ENCODE assay signal across 19 cellular contexts in genomic region chr11:33706546-33706945, GRCh38. TPM values are rescaled to one million over a fixed set of nuclear protein-coding genes. Genes with fewer than 3 reads are reported as not detected.
DNase-seq lines count a peak whose midpoint lies in the region; ATAC-seq and TF ChIP-seq lines count a peak whose summit lies in the region.
"Had no signal": no experiment of that assay in that cellular context is flagged by ENCODE, and none has a peak within 500 bp of the region (broad histone marks: within the 10 kb centered on the region; RNA-seq: fewer than 3 reads in every experiment).

No MANE protein-coding gene starts in this region.

- peaks cover 18 to 55% of the 10 kb centered on the region in 2 donors for H3K36me3 ChIP-seq in psoas muscle (ENCODE audit: insufficient read depth in 1 of 2, low read depth in 1 of 2)
- H3K36me3 ChIP-seq: ovary had no signal

- intact Hi-C loops in psoas muscle (cut with DNase I) = no loop called here

- H3K4me3 Mint-ChIP-seq in HFFc6 = no peak overlapping the region
- H3K4me3 Mint-ChIP-seq: IgD-negative memory B cell, WTC11 had no signal

- H3K4me1 Mint-ChIP-seq in HFFc6 (ENCODE audit: low read depth) = peaks cover 86% of the 10 kb centered on the region

- H3K36me3 Mint-ChIP-seq in HFFc6 (ENCODE audit: low read depth) = peaks cover 42% of the 10 kb centered on the region
- H3K36me3 Mint-ChIP-seq: IgD-negative memory B cell had no signal

- no peaks in the 10 kb centered on the region for H3K9me3 ChIP-seq in psoas muscle
- H3K9me3 ChIP-seq: adrenal gland, ovary had no signal

- peak overlapping the region; percentile 57 for H3K27ac Mint-ChIP-seq in HFFc6
- H3K27ac Mint-ChIP-seq: IgD-negative memory B cell, WTC11 had no signal

- 48 to 58% (median 53%) methylated on average over 2 of the region's 2 CpGs for WGBS in psoas muscle, 3 donors

- DNase-seq in HFFc6 (no peak), SK-MEL-5 (ENCODE audit: low read depth, low spot score) (peak; percentile 44), fibroblast of gingiva (ENCODE audit: low read depth) (peak; percentile 42), psoas muscle (no peak), AG08396 (ENCODE audit: low spot score) (no peak)
- DNase-seq: adrenal gland, cortex of kidney, H7, NCI-H1092, NCI-H345, ovary, SW 1271 had no signal

- H3K4me1 ChIP-seq in psoas muscle = peaks cover 81% of the 10 kb centered on the region

- no peaks in the 10 kb centered on the region for H3K27me3 ChIP-seq in psoas muscle (ENCODE audit: insufficient read depth in 3 of 3, low read length in 2 of 3)
- H3K27me3 ChIP-seq: adrenal gland, ovary had no signal

- no peak for TF ChIP-seq CTCF in HFFc6 (IDR thresholded peaks at IDR 0.05)
- no peak for TF ChIP-seq CTCF in psoas muscle (IDR thresholded peaks at IDR 0.05)

- ATAC-seq in psoas muscle (no peak), GM18868 (IDR thresholded peaks at IDR 0.05; ENCODE audit: unreplicated experiment) (no peak), GM18870 (IDR thresholded peaks at IDR 0.05; ENCODE audit: unreplicated experiment) (no peak), GM21381 (IDR thresholded peaks at IDR 0.05; ENCODE audit: unreplicated experiment) (no peak)
- ATAC-seq: WTC11 had no signal

- no peaks in the 10 kb centered on the region for H3K9me3 Mint-ChIP-seq in HFFc6
- H3K9me3 Mint-ChIP-seq: IgD-negative memory B cell, WTC11 had no signal

- no peak overlapping the region for H3K4me3 ChIP-seq in psoas muscle
- H3K4me3 ChIP-seq: adrenal gland, ovary had no signal

- no peaks in the 10 kb centered on the region; the same call in none of the 2 replicates for H3K27me3 Mint-ChIP-seq in HFFc6 (ENCODE audit: insufficient read depth)
- H3K27me3 Mint-ChIP-seq: IgD-negative memory B cell had no signal

- peak overlapping the region; percentile 68 for H3K27ac ChIP-seq in psoas muscle
- H3K27ac ChIP-seq: C4-2B, ovary had no signal

- in situ Hi-C loops in SK-MEL-5 (cut with HindIII; ENCODE audit: low pct_unique_long_range_greater_than_20kb, low sequenced_read_pairs) = no loop called here

RNA-seq across cellular contexts. Expression of gene C11orf91, which starts 5.9 kb away (rescaled TPM):
- total RNA-seq in HFFc6 (2021; fragmentation: NEBNext Ultra II Directional; extraction: Animal tissue kit (Norgen Biotek cat#: 25700)) = under 1 TPM in 4 of 6 experiments, not detected in 2; 0.59 to 0.65 (median 0.60) TPM
- 0.29 TPM in 1 of 2 replicates, not detected in the other for total RNA-seq in SK-MEL-5 (2014; rRNA removed; shearing (Covaris generic))
- polyA plus RNA-seq in SK-MEL-5 (2015; cell fraction: cytosol; rRNA removed) = not detected in 2 replicates
- polyA plus RNA-seq in SK-MEL-5 (2015; cell fraction: nucleus; rRNA removed) = 0.94 and 1.8 TPM in 2 replicates
- total RNA-seq in psoas muscle = under 1 TPM in 3 of 4 donors, not detected in 1; 0.49 to 0.87 (median 0.53) TPM
- polyA plus RNA-seq in psoas muscle = under 1 TPM in 1 of 3 donors, not detected in 2; 0.14 TPM
- total RNA-seq: adrenal gland, H7, OCI-LY7 had no signal
- polyA plus RNA-seq: IgD-negative memory B cell, ovary had no signal

RNA-seq across cellular contexts. Expression of gene CD59, which starts 29.7 kb away (rescaled TPM):
- total RNA-seq in HFFc6 (2021; fragmentation: NEBNext Ultra II Directional; extraction: Animal tissue kit (Norgen Biotek cat#: 25700)) = 1,000 to 10,000 TPM; 1,095 to 1,408 (median 1,232) TPM
- total RNA-seq in SK-MEL-5 (2014; rRNA removed; shearing (Covaris generic)) = 634 and 733 TPM in 2 replicates
- polyA plus RNA-seq in SK-MEL-5 (2015; cell fraction: cytosol; rRNA removed) = 724 and 832 TPM in 2 replicates
- 129 and 132 TPM in 2 replicates for polyA plus RNA-seq in SK-MEL-5 (2015; cell fraction: nucleus; rRNA removed)
- total RNA-seq in psoas muscle = 100 to 1,000 TPM; 548 to 930 (median 580) TPM
- polyA plus RNA-seq in psoas muscle = 100 to 1,000 TPM; 423 to 754 (median 450) TPM

Comparison
In these comparisons a context has a peak if more than half of its experiments do, and no peak if none do; other contexts are left out.
1. DNase-seq: peak in SK-MEL-5 (single experiment) and fibroblast of gingiva (single experiment); none in HFFc6 (single experiment), psoas muscle (0 of 2) and AG08396 (single experiment).